In the genomic region with DNA sequence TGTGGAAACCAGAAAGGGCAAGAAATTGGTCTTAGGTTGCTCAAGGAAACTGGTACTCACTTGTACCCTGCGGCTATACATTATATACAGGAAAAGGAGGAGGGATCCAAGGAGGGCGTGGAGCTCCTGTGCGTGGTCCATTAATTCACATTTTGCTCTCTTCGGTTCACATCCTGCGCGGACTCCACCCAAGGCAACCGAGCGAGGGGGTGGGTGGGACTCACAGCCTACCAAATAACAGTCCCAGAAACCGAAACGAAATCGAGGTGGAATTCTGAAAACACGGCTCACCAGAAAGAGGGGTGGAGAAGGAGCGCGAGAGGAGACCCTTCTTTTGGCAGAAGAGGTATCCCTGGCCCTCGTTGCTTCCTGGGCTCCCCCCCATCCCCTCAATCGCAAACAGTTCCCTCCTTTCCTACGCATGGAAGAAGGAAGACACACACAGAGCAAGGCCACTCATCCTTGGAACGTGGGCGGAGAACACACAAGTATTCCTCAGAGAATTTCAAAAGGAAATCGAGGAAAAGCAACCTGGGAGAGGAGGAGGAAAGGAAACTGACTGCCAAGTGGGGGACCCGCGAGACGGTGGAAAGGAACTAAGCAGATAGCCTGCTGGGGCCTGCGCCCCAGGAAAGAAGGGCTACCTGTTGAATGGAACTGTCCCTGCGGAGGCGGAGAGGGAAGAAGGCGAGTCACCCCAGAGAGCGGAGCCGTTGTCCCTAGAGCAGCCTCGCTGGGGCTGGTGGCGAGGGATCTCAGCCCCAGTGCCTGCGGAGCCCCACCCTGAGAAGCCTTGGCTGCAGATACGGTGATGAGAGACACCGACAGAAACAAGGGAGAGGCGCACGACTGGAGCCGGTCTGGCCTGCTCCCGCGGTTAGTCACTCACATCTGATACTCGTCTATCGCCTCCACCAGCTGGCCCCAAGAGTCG, we compare ENCODE assay signal across 1 cellular context.
TF ChIP-seq lines count a peak whose summit lies in the region.

No MANE protein-coding gene starts in this region.

TF ChIP-seq in K562, 482 proteins besides CTCF, POLR2A, EP300 and RAD21 (continued from another document and continues in another):
- TF ChIP-seq, protein P1, sequence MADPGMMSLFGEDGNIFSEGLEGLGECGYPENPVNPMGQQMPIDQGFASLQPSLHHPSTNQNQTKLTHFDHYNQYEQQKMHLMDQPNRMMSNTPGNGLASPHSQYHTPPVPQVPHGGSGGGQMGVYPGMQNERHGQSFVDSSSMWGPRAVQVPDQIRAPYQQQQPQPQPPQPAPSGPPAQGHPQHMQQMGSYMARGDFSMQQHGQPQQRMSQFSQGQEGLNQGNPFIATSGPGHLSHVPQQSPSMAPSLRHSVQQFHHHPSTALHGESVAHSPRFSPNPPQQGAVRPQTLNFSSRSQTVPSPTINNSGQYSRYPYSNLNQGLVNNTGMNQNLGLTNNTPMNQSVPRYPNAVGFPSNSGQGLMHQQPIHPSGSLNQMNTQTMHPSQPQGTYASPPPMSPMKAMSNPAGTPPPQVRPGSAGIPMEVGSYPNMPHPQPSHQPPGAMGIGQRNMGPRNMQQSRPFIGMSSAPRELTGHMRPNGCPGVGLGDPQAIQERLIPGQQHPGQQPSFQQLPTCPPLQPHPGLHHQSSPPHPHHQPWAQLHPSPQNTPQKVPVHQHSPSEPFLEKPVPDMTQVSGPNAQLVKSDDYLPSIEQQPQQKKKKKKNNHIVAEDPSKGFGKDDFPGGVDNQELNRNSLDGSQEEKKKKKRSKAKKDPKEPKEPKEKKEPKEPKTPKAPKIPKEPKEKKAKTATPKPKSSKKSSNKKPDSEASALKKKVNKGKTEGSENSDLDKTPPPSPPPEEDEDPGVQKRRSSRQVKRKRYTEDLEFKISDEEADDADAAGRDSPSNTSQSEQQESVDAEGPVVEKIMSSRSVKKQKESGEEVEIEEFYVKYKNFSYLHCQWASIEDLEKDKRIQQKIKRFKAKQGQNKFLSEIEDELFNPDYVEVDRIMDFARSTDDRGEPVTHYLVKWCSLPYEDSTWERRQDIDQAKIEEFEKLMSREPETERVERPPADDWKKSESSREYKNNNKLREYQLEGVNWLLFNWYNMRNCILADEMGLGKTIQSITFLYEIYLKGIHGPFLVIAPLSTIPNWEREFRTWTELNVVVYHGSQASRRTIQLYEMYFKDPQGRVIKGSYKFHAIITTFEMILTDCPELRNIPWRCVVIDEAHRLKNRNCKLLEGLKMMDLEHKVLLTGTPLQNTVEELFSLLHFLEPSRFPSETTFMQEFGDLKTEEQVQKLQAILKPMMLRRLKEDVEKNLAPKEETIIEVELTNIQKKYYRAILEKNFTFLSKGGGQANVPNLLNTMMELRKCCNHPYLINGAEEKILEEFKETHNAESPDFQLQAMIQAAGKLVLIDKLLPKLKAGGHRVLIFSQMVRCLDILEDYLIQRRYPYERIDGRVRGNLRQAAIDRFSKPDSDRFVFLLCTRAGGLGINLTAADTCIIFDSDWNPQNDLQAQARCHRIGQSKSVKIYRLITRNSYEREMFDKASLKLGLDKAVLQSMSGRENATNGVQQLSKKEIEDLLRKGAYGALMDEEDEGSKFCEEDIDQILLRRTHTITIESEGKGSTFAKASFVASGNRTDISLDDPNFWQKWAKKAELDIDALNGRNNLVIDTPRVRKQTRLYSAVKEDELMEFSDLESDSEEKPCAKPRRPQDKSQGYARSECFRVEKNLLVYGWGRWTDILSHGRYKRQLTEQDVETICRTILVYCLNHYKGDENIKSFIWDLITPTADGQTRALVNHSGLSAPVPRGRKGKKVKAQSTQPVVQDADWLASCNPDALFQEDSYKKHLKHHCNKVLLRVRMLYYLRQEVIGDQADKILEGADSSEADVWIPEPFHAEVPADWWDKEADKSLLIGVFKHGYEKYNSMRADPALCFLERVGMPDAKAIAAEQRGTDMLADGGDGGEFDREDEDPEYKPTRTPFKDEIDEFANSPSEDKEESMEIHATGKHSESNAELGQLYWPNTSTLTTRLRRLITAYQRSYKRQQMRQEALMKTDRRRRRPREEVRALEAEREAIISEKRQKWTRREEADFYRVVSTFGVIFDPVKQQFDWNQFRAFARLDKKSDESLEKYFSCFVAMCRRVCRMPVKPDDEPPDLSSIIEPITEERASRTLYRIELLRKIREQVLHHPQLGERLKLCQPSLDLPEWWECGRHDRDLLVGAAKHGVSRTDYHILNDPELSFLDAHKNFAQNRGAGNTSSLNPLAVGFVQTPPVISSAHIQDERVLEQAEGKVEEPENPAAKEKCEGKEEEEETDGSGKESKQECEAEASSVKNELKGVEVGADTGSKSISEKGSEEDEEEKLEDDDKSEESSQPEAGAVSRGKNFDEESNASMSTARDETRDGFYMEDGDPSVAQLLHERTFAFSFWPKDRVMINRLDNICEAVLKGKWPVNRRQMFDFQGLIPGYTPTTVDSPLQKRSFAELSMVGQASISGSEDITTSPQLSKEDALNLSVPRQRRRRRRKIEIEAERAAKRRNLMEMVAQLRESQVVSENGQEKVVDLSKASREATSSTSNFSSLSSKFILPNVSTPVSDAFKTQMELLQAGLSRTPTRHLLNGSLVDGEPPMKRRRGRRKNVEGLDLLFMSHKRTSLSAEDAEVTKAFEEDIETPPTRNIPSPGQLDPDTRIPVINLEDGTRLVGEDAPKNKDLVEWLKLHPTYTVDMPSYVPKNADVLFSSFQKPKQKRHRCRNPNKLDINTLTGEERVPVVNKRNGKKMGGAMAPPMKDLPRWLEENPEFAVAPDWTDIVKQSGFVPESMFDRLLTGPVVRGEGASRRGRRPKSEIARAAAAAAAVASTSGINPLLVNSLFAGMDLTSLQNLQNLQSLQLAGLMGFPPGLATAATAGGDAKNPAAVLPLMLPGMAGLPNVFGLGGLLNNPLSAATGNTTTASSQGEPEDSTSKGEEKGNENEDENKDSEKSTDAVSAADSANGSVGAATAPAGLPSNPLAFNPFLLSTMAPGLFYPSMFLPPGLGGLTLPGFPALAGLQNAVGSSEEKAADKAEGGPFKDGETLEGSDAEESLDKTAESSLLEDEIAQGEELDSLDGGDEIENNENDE (IDR thresholded peaks at IDR 0.05; ENCODE audit: low read depth, low read length), result no peak
- no peak for TF ChIP-seq ZNF175 (CRISPR knock-in tag; IDR thresholded peaks at IDR 0.05; ENCODE audit: low read depth)
- peak; percentile 20; the same call in 1 of the 2 replicates for TF ChIP-seq MTA3 (IDR thresholded peaks at IDR 0.05; ENCODE audit: borderline replicate concordance)
- no peak for TF ChIP-seq SRSF7 (optimal IDR thresholded peaks at IDR 0.05; ENCODE audit: low read depth, low read length)
- TF ChIP-seq CBFA2T2 (conservative IDR thresholded peaks at IDR 0.05), result peak; percentile 82
- TF ChIP-seq BCOR (IDR thresholded peaks at IDR 0.05), result peak; percentile 88
- TF ChIP-seq, protein P2, sequence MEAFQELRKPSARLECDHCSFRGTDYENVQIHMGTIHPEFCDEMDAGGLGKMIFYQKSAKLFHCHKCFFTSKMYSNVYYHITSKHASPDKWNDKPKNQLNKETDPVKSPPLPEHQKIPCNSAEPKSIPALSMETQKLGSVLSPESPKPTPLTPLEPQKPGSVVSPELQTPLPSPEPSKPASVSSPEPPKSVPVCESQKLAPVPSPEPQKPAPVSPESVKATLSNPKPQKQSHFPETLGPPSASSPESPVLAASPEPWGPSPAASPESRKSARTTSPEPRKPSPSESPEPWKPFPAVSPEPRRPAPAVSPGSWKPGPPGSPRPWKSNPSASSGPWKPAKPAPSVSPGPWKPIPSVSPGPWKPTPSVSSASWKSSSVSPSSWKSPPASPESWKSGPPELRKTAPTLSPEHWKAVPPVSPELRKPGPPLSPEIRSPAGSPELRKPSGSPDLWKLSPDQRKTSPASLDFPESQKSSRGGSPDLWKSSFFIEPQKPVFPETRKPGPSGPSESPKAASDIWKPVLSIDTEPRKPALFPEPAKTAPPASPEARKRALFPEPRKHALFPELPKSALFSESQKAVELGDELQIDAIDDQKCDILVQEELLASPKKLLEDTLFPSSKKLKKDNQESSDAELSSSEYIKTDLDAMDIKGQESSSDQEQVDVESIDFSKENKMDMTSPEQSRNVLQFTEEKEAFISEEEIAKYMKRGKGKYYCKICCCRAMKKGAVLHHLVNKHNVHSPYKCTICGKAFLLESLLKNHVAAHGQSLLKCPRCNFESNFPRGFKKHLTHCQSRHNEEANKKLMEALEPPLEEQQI (IDR thresholded peaks at IDR 0.05), result no peak
- TF ChIP-seq, protein P3, sequence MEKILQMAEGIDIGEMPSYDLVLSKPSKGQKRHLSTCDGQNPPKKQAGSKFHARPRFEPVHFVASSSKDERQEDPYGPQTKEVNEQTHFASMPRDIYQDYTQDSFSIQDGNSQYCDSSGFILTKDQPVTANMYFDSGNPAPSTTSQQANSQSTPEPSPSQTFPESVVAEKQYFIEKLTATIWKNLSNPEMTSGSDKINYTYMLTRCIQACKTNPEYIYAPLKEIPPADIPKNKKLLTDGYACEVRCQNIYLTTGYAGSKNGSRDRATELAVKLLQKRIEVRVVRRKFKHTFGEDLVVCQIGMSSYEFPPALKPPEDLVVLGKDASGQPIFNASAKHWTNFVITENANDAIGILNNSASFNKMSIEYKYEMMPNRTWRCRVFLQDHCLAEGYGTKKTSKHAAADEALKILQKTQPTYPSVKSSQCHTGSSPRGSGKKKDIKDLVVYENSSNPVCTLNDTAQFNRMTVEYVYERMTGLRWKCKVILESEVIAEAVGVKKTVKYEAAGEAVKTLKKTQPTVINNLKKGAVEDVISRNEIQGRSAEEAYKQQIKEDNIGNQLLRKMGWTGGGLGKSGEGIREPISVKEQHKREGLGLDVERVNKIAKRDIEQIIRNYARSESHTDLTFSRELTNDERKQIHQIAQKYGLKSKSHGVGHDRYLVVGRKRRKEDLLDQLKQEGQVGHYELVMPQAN (IDR thresholded peaks at IDR 0.05; ENCODE audit: borderline replicate concordance), result no peak
- TF ChIP-seq BCL6 (CRISPR knock-in tag; IDR thresholded peaks at IDR 0.05), result no peak
- TF ChIP-seq TAF15 (IDR thresholded peaks at IDR 0.05; ENCODE audit: low read depth, low read length), result no peak
- TF ChIP-seq ZBED1 (IDR thresholded peaks at IDR 0.05), result peak; percentile 93
- TF ChIP-seq ZNF347 (CRISPR knock-in tag; IDR thresholded peaks at IDR 0.05; ENCODE audit: low read depth), result no peak
- TF ChIP-seq ZFX (CRISPR knock-in tag; IDR thresholded peaks at IDR 0.05), result peak; percentile 78
- TF ChIP-seq ZNF778 (CRISPR knock-in tag; IDR thresholded peaks at IDR 0.05), result no peak
- TF ChIP-seq SMARCA5 (IDR thresholded peaks at IDR 0.05), result 0 out of 2 replicates have a peak, but pooled peaks have one; percentile 33
- TF ChIP-seq BDP1 (IDR thresholded peaks at IDR 0.05; ENCODE audit: insufficient read depth, insufficient read length), result no peak
- TF ChIP-seq, protein P4, sequence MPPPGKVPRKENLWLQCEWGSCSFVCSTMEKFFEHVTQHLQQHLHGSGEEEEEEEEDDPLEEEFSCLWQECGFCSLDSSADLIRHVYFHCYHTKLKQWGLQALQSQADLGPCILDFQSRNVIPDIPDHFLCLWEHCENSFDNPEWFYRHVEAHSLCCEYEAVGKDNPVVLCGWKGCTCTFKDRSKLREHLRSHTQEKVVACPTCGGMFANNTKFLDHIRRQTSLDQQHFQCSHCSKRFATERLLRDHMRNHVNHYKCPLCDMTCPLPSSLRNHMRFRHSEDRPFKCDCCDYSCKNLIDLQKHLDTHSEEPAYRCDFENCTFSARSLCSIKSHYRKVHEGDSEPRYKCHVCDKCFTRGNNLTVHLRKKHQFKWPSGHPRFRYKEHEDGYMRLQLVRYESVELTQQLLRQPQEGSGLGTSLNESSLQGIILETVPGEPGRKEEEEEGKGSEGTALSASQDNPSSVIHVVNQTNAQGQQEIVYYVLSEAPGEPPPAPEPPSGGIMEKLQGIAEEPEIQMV (tag; conservative IDR thresholded peaks at IDR 0.05; ENCODE audit: low read depth), result no peak
- TF ChIP-seq COPS2 (conservative IDR thresholded peaks at IDR 0.05), result no peak
- TF ChIP-seq NFE2L1 (tag; IDR thresholded peaks at IDR 0.05; ENCODE audit: borderline replicate concordance, low read depth), result no peak
- no peak for TF ChIP-seq MTA1 (IDR thresholded peaks at IDR 0.05; ENCODE audit: borderline replicate concordance)
- TF ChIP-seq SIRT6 (IDR thresholded peaks at IDR 0.05; ENCODE audit: low read depth, low read length), result no peak
- TF ChIP-seq NR2F6 (CRISPR knock-in tag; IDR thresholded peaks at IDR 0.05), result no peak
- 0 out of 2 replicates have a peak, but pooled peaks have one; percentile 53 for TF ChIP-seq MECOM (CRISPR knock-in tag; IDR thresholded peaks at IDR 0.05)
- TF ChIP-seq MAFK (IDR thresholded peaks at IDR 0.05; ENCODE audit: low read length), result no peak
- TF ChIP-seq ZZZ3 (IDR thresholded peaks at IDR 0.05), result no peak
- TF ChIP-seq MTF1 (CRISPR knock-in tag; IDR thresholded peaks at IDR 0.05; ENCODE audit: borderline replicate concordance), result no peak
- TF ChIP-seq ZNF146 (CRISPR knock-in tag; IDR thresholded peaks at IDR 0.05; ENCODE audit: unreplicated experiment), result no peak
- TF ChIP-seq ZNF239 (CRISPR knock-in tag; IDR thresholded peaks at IDR 0.05), result no peak
- no peak for TF ChIP-seq PML (IDR thresholded peaks at IDR 0.05; ENCODE audit: low read length)
- TF ChIP-seq SMAD3 (CRISPR knock-in tag; conservative IDR thresholded peaks at IDR 0.05), result no peak
- TF ChIP-seq GATAD2A (IDR thresholded peaks at IDR 0.05), result peak; percentile 10; the same call in 1 of the 2 replicates
- peak; percentile 70; the same call in 1 of the 2 replicates for TF ChIP-seq POLR2AphosphoS5 (IDR thresholded peaks at IDR 0.05; ENCODE audit: control insufficient read depth, insufficient read depth, low read depth, low read length)
- no peak for TF ChIP-seq PRMT5 (CRISPR knock-in tag; IDR thresholded peaks at IDR 0.05)
- peak; percentile 41; the same call in 1 of the 2 replicates for TF ChIP-seq ZSCAN29 (IDR thresholded peaks at IDR 0.05)
- no peak for TF ChIP-seq HLTF (IDR thresholded peaks at IDR 0.05)
- no peak for TF ChIP-seq POLR2B (IDR thresholded peaks at IDR 0.05; ENCODE audit: low read depth, partially characterized antibody)
- peak; percentile 96 for TF ChIP-seq MEIS2 (IDR thresholded peaks at IDR 0.05; ENCODE audit: partially characterized antibody)
- TF ChIP-seq, protein P5, sequence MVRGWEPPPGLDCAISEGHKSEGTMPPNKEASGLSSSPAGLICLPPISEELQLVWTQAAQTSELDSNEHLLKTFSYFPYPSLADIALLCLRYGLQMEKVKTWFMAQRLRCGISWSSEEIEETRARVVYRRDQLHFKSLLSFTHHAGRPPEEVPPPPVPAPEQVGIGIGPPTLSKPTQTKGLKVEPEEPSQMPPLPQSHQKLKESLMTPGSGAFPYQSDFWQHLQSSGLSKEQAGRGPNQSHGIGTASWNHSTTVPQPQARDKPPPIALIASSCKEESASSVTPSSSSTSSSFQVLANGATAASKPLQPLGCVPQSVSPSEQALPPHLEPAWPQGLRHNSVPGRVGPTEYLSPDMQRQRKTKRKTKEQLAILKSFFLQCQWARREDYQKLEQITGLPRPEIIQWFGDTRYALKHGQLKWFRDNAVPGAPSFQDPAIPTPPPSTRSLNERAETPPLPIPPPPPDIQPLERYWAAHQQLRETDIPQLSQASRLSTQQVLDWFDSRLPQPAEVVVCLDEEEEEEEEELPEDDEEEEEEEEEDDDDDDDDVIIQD (CRISPR knock-in tag; IDR thresholded peaks at IDR 0.05), result no peak
- TF ChIP-seq KLF6 (CRISPR knock-in tag; IDR thresholded peaks at IDR 0.05; ENCODE audit: borderline replicate concordance), result peak; percentile 42; the same call in 1 of the 2 replicates
- TF ChIP-seq, protein P6, sequence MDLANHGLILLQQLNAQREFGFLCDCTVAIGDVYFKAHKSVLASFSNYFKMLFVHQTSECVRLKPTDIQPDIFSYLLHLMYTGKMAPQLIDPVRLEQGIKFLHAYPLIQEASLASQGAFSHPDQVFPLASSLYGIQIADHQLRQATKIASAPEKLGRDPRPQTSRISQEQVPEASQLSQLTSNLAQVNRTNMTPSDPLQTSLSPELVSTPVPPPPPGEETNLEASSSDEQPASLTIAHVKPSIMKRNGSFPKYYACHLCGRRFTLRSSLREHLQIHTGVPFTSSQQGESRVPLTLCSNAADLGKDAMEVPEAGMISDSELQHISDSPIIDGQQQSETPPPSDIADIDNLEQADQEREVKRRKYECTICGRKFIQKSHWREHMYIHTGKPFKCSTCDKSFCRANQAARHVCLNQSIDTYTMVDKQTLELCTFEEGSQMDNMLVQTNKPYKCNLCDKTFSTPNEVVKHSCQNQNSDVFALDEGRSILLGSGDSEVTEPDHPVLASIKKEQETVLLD (IDR thresholded peaks at IDR 0.05), result peak; percentile 43; the same call in 1 of the 2 replicates
